ENCODE assay signal across 1 cellular context in the genomic region with DNA sequence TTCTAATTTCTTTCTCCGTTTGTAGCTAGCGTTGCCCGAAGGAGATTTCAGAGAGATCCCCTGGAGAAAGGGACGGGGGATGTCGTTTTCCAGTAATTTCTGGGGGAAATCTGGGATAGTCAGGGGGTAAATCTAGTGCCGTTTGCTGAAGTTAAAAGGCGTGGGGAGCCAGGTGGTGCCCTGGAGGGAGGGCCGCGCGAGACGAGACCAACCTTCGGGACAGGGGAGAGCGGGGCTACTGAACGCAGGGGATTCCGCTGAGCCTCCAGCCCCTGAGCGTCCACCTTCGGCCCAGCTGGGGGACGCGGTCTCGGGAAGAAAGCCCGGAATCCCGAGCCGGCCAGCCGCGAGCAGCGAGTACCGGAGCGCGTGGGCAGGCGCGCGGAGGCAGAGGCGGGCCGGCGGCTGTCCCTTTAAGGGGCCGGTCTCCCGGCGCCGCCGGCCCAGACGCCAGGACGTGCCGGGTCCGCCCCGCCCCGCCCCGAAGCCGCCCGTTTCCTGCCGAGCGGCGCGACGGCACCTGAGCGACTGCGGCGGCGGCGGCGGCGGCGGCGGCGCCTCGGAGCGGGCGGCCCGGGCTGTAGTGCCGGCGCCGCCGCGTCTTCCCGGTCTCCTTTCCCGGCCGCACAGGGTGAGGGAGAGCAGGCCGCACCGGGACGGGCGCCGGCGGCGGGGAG.
TF ChIP-seq lines count a peak whose summit lies in the region.

A gene with protein sequence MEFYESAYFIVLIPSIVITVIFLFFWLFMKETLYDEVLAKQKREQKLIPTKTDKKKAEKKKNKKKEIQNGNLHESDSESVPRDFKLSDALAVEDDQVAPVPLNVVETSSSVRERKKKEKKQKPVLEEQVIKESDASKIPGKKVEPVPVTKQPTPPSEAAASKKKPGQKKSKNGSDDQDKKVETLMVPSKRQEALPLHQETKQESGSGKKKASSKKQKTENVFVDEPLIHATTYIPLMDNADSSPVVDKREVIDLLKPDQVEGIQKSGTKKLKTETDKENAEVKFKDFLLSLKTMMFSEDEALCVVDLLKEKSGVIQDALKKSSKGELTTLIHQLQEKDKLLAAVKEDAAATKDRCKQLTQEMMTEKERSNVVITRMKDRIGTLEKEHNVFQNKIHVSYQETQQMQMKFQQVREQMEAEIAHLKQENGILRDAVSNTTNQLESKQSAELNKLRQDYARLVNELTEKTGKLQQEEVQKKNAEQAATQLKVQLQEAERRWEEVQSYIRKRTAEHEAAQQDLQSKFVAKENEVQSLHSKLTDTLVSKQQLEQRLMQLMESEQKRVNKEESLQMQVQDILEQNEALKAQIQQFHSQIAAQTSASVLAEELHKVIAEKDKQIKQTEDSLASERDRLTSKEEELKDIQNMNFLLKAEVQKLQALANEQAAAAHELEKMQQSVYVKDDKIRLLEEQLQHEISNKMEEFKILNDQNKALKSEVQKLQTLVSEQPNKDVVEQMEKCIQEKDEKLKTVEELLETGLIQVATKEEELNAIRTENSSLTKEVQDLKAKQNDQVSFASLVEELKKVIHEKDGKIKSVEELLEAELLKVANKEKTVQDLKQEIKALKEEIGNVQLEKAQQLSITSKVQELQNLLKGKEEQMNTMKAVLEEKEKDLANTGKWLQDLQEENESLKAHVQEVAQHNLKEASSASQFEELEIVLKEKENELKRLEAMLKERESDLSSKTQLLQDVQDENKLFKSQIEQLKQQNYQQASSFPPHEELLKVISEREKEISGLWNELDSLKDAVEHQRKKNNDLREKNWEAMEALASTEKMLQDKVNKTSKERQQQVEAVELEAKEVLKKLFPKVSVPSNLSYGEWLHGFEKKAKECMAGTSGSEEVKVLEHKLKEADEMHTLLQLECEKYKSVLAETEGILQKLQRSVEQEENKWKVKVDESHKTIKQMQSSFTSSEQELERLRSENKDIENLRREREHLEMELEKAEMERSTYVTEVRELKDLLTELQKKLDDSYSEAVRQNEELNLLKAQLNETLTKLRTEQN (N-terminal part only) (plus strand): TSS at position 484 of the 677 bp plus-strand sequence. CDS start 31,842 bp downstream, outside the sequence.

TF ChIP-seq in K562, 482 proteins besides CTCF, POLR2A, EP300 and RAD21 (continued from another document and continues in another):
- TF ChIP-seq, protein P1, sequence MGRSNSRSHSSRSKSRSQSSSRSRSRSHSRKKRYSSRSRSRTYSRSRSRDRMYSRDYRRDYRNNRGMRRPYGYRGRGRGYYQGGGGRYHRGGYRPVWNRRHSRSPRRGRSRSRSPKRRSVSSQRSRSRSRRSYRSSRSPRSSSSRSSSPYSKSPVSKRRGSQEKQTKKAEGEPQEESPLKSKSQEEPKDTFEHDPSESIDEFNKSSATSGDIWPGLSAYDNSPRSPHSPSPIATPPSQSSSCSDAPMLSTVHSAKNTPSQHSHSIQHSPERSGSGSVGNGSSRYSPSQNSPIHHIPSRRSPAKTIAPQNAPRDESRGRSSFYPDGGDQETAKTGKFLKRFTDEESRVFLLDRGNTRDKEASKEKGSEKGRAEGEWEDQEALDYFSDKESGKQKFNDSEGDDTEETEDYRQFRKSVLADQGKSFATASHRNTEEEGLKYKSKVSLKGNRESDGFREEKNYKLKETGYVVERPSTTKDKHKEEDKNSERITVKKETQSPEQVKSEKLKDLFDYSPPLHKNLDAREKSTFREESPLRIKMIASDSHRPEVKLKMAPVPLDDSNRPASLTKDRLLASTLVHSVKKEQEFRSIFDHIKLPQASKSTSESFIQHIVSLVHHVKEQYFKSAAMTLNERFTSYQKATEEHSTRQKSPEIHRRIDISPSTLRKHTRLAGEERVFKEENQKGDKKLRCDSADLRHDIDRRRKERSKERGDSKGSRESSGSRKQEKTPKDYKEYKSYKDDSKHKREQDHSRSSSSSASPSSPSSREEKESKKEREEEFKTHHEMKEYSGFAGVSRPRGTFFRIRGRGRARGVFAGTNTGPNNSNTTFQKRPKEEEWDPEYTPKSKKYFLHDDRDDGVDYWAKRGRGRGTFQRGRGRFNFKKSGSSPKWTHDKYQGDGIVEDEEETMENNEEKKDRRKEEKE (IDR thresholded peaks at IDR 0.05; ENCODE audit: borderline replicate concordance in 1 of 2, control insufficient read depth in 1 of 2, low read depth in 2 of 2, low read length in 1 of 2) = peak in 1 of 2 experiments; percentile 62; a peak in 1 of 4 replicates
- no peak for TF ChIP-seq KDM2B (CRISPR knock-in tag; IDR thresholded peaks at IDR 0.05)
- no peak for TF ChIP-seq PTRF (tag; IDR thresholded peaks at IDR 0.05)
- no peak for TF ChIP-seq SMAD1 (IDR thresholded peaks at IDR 0.05; ENCODE audit: low read depth, low read length, partially characterized antibody)
- peak; percentile 54; the same call in 1 of the 2 replicates for TF ChIP-seq TCF7L2 (IDR thresholded peaks at IDR 0.05; ENCODE audit: low read depth, low read length)
- TF ChIP-seq, protein P2, sequence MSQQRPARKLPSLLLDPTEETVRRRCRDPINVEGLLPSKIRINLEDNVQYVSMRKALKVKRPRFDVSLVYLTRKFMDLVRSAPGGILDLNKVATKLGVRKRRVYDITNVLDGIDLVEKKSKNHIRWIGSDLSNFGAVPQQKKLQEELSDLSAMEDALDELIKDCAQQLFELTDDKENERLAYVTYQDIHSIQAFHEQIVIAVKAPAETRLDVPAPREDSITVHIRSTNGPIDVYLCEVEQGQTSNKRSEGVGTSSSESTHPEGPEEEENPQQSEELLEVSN (IDR thresholded peaks at IDR 0.05; ENCODE audit: borderline replicate concordance in 1 of 2, extremely low read depth in 1 of 2, insufficient read depth in 1 of 2, insufficient read length in 1 of 2, low read depth in 1 of 2, low read length in 1 of 2, poor library complexity in 1 of 2, severe bottlenecking in 1 of 2) = peak in 1 of 2 experiments; percentile 48
- TF ChIP-seq SAFB (IDR thresholded peaks at IDR 0.05; ENCODE audit: borderline replicate concordance, low read depth, low read length) = 0 out of 2 replicates have a peak, but pooled peaks have one; percentile 20
- TF ChIP-seq HMGN3 (IDR thresholded peaks at IDR 0.05; ENCODE audit: borderline replicate concordance, extremely low read depth, insufficient read length, low read depth, low read length) = peak; percentile 18
- 0 out of 2 replicates have a peak, but pooled peaks have one; percentile 61 for TF ChIP-seq MYC (IDR thresholded peaks at IDR 0.05; ENCODE audit: low read depth, low read length)
- TF ChIP-seq MYC (CRISPR knock-in tag; IDR thresholded peaks at IDR 0.05; ENCODE audit: borderline replicate concordance, low read depth) = no peak
- peak; percentile 34 for TF ChIP-seq NEUROD1 (IDR thresholded peaks at IDR 0.05; ENCODE audit: borderline replicate concordance, low read depth, low read length, partially characterized antibody)
- no peak for TF ChIP-seq BRD4 (IDR thresholded peaks at IDR 0.05)
- TF ChIP-seq EP400 (IDR thresholded peaks at IDR 0.05) = peak; percentile 52
- TF ChIP-seq, protein P3, sequence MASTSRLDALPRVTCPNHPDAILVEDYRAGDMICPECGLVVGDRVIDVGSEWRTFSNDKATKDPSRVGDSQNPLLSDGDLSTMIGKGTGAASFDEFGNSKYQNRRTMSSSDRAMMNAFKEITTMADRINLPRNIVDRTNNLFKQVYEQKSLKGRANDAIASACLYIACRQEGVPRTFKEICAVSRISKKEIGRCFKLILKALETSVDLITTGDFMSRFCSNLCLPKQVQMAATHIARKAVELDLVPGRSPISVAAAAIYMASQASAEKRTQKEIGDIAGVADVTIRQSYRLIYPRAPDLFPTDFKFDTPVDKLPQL (IDR thresholded peaks at IDR 0.05; ENCODE audit: extremely low read depth, insufficient read length) = no peak
- no peak for TF ChIP-seq RBBP5 (IDR thresholded peaks at IDR 0.05; ENCODE audit: borderline replicate concordance, insufficient read depth, low read length, poor library complexity, severe bottlenecking)
- TF ChIP-seq, protein P4, sequence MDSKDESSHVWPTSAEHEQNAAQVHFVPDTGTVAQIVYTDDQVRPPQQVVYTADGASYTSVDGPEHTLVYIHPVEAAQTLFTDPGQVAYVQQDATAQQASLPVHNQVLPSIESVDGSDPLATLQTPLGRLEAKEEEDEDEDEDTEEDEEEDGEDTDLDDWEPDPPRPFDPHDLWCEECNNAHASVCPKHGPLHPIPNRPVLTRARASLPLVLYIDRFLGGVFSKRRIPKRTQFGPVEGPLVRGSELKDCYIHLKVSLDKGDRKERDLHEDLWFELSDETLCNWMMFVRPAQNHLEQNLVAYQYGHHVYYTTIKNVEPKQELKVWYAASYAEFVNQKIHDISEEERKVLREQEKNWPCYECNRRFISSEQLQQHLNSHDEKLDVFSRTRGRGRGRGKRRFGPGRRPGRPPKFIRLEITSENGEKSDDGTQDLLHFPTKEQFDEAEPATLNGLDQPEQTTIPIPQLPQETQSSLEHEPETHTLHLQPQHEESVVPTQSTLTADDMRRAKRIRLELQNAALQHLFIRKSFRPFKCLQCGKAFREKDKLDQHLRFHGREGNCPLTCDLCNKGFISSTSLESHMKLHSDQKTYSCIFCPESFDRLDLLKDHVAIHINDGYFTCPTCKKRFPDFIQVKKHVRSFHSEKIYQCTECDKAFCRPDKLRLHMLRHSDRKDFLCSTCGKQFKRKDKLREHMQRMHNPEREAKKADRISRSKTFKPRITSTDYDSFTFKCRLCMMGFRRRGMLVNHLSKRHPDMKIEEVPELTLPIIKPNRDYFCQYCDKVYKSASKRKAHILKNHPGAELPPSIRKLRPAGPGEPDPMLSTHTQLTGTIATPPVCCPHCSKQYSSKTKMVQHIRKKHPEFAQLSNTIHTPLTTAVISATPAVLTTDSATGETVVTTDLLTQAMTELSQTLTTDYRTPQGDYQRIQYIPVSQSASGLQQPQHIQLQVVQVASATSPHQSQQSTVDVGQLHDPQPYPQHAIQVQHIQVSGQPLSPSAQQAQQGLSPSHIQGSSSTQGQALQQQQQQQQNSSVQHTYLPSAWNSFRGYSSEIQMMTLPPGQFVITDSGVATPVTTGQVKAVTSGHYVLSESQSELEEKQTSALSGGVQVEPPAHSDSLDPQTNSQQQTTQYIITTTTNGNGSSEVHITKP (IDR thresholded peaks at IDR 0.05; ENCODE audit: partially characterized antibody) = peak; percentile 99
- peak; percentile 75 to 80 for TF ChIP-seq NRF1 (conservative IDR thresholded peaks at IDR 0.05 in 1 of 2, IDR thresholded peaks at IDR 0.05 in 1 of 2)
- no peak for TF ChIP-seq MEF2D (tag; conservative IDR thresholded peaks at IDR 0.05; ENCODE audit: low read depth)
- TF ChIP-seq, protein P5, sequence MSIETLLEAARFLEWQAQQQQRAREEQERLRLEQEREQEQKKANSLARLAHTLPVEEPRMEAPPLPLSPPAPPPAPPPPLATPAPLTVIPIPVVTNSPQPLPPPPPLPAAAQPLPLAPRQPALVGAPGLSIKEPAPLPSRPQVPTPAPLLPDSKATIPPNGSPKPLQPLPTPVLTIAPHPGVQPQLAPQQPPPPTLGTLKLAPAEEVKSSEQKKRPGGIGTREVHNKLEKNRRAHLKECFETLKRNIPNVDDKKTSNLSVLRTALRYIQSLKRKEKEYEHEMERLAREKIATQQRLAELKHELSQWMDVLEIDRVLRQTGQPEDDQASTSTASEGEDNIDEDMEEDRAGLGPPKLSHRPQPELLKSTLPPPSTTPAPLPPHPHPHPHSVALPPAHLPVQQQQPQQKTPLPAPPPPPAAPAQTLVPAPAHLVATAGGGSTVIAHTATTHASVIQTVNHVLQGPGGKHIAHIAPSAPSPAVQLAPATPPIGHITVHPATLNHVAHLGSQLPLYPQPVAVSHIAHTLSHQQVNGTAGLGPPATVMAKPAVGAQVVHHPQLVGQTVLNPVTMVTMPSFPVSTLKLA (conservative IDR thresholded peaks at IDR 0.05) = peak in 1 of 2 experiments; percentile 75; a peak in 2 of 4 replicates
- TF ChIP-seq, protein P6, sequence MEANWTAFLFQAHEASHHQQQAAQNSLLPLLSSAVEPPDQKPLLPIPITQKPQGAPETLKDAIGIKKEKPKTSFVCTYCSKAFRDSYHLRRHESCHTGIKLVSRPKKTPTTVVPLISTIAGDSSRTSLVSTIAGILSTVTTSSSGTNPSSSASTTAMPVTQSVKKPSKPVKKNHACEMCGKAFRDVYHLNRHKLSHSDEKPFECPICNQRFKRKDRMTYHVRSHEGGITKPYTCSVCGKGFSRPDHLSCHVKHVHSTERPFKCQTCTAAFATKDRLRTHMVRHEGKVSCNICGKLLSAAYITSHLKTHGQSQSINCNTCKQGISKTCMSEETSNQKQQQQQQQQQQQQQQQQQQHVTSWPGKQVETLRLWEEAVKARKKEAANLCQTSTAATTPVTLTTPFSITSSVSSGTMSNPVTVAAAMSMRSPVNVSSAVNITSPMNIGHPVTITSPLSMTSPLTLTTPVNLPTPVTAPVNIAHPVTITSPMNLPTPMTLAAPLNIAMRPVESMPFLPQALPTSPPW (CRISPR knock-in tag; IDR thresholded peaks at IDR 0.05) = peak; percentile 90; the same call in 1 of the 2 replicates
- TF ChIP-seq ZBTB17 (CRISPR knock-in tag; IDR thresholded peaks at IDR 0.05) = peak; percentile 47; the same call in 1 of the 2 replicates
- TF ChIP-seq, protein P7, sequence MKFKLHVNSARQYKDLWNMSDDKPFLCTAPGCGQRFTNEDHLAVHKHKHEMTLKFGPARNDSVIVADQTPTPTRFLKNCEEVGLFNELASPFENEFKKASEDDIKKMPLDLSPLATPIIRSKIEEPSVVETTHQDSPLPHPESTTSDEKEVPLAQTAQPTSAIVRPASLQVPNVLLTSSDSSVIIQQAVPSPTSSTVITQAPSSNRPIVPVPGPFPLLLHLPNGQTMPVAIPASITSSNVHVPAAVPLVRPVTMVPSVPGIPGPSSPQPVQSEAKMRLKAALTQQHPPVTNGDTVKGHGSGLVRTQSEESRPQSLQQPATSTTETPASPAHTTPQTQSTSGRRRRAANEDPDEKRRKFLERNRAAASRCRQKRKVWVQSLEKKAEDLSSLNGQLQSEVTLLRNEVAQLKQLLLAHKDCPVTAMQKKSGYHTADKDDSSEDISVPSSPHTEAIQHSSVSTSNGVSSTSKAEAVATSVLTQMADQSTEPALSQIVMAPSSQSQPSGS (CRISPR knock-in tag; IDR thresholded peaks at IDR 0.05) = peak; percentile 26; the same call in 1 of the 2 replicates
- TF ChIP-seq XRCC5 (IDR thresholded peaks at IDR 0.05; ENCODE audit: low read depth, low read length) = 0 out of 2 replicates have a peak, but pooled peaks have one; percentile 20
- TF ChIP-seq SREBF2 (CRISPR knock-in tag; IDR thresholded peaks at IDR 0.05) = no peak
- peak; percentile 75 for TF ChIP-seq EGR1 (conservative IDR thresholded peaks at IDR 0.05)
- TF ChIP-seq, protein P8, sequence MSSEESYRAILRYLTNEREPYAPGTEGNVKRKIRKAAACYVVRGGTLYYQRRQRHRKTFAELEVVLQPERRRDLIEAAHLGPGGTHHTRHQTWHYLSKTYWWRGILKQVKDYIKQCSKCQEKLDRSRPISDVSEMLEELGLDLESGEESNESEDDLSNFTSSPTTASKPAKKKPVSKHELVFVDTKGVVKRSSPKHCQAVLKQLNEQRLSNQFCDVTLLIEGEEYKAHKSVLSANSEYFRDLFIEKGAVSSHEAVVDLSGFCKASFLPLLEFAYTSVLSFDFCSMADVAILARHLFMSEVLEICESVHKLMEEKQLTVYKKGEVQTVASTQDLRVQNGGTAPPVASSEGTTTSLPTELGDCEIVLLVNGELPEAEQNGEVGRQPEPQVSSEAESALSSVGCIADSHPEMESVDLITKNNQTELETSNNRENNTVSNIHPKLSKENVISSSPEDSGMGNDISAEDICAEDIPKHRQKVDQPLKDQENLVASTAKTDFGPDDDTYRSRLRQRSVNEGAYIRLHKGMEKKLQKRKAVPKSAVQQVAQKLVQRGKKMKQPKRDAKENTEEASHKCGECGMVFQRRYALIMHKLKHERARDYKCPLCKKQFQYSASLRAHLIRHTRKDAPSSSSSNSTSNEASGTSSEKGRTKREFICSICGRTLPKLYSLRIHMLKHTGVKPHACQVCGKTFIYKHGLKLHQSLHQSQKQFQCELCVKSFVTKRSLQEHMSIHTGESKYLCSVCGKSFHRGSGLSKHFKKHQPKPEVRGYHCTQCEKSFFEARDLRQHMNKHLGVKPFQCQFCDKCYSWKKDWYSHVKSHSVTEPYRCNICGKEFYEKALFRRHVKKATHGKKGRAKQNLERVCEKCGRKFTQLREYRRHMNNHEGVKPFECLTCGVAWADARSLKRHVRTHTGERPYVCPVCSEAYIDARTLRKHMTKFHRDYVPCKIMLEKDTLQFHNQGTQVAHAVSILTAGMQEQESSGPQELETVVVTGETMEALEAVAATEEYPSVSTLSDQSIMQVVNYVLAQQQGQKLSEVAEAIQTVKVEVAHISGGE (CRISPR knock-in tag; IDR thresholded peaks at IDR 0.05) = no peak
- TF ChIP-seq TAF1 (IDR thresholded peaks at IDR 0.05; ENCODE audit: control insufficient read depth, extremely low read depth, insufficient read depth, low read length, severe bottlenecking) = peak; percentile 18
